28 cellular contexts compared by ENCODE assay signal in the genomic region with DNA sequence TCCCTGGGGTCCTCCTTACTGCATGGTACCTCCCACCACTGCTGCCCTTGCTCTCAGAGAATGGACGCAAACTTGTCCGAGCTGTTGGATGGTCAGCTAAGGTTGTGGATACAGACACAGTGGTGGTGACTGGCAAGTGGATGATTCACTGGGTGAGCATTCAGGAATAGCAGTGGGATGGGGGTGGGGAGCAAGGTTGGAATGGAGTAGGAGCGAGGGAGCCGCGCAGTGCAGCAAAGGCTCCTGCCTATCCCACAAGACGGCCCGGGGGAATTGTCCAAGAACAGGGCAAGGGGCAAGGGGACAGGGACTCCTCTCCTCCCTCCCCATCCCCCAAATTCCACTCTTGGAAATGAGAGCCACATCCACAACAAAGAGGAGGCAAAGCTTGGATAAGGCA.
A peak's percentile ranks its signal among the peaks of the same experiment; 100 is the strongest.
DNase-seq lines count a peak whose midpoint lies in the region; ATAC-seq, FAIRE-seq and TF ChIP-seq lines count a peak whose summit lies in the region.
"Had no signal": no experiment of that assay in that cellular context is flagged by ENCODE, and none has a peak within 500 bp of the region (broad histone marks: within the 10 kb centered on the region; RNA-seq: fewer than 3 reads in every experiment).

No MANE protein-coding gene starts in this region.

- H3K27me3 ChIP-seq in brain microvascular endothelial cell (replicated peaks) (no peaks in the 10 kb centered on the region), esophagus squamous epithelium (no peaks in the 10 kb centered on the region)
- H3K27me3 ChIP-seq: BE2C, colonic mucosa, uterus had no signal

- H3K27me3 Mint-ChIP-seq in effector memory CD8-positive, alpha-beta T cell: peaks cover 3 to 4% of the 10 kb centered on the region in 2 donors
- H3K27me3 Mint-ChIP-seq: CD8-positive, alpha-beta memory T cell had no signal

- H3K4me1 ChIP-seq in A549 (0 out of 3 replicates have a peak, but pooled peaks cover 14% of the 10 kb centered on the region), mesodermal cell (ENCODE audit: control insufficient read depth, insufficient read depth, low read length, poor library complexity, severe bottlenecking) (peaks cover 14% of the 10 kb centered on the region), esophagus squamous epithelium (no peaks in the 10 kb centered on the region)
- H3K4me1 ChIP-seq: BE2C, colonic mucosa, heart right ventricle, uterus had no signal

- peak overlapping the region; percentile 23; the same call in 2 of the 3 replicates for H3K4me2 ChIP-seq in A549
- H3K4me2 ChIP-seq: KMS-11 had no signal

- peaks cover 0 to 2% of the 10 kb centered on the region in 2 donors for H3K9me3 Mint-ChIP-seq in effector memory CD8-positive, alpha-beta T cell
- H3K9me3 Mint-ChIP-seq: activated naive CD4-positive, alpha-beta T cell treated with anti-CD3 and anti-CD28 coated beads for 36 hours; activated T-helper 1 cell treated with anti-CD3 and anti-CD28 coated beads, Interleukin-12 subunit alpha, Interleukin-12 subunit beta, Interleukin-2, Interleukin-4 antibody, amounts not matched to agents 30 ng/mL and 10 ng/mL and 1 ng/mL, durations not matched to agents 14 hours and 24 hours and 36 hours; H9 had no signal

- CTCF ChIA-PET in A549 (lab: Yijun Ruan, JAX): no interaction called here

- DNase-seq in A549 (ENCODE audit: low read depth in 1 of 2, low spot score in 1 of 2) (no peak), HT1080 (ENCODE audit: low read depth) (peak; percentile 55), brain microvascular endothelial cell (peak; percentile 82), NCI-H2171 (lab: John Stamatoyannopoulos, UW) (no peak), esophagus squamous epithelium (lab: John Stamatoyannopoulos, UW) (no peak)
- no peak for DNase-seq in effector memory CD8-positive, alpha-beta T cell
- DNase-seq: activated CD4-positive, alpha-beta T cell treated with anti-CD3 and anti-CD28 coated beads, Interleukin-2, amount 50 U/mL, for 1 hour; activated naive CD4-positive, alpha-beta T cell treated with anti-CD3 and anti-CD28 coated beads for 36 hours; amniotic stem cell; BE2C; CD8-positive, alpha-beta memory T cell; colonic mucosa; effector CD8-positive, alpha-beta T cell; GDM1; H9; heart right ventricle; left cardiac atrium; NCI-H1436 treated with DMSO at 0.1 percent for 48 hours; SHP77 treated with DMSO at 0.1 percent for 48 hours; stimulated activated CD4-positive, alpha-beta T cell treated with anti-CD3 and anti-CD28 coated beads, Interleukin-4, amount 100 ng/mL, for 4 hours; stimulated activated naive CD4-positive, alpha-beta T cell treated with Interleukin-2 at 50 U/mL for 16 hours; uterus had no signal

- 50% methylated on average over 7 of the region's 7 CpGs for WGBS in A549 (ENCODE audit: missing lambda C conversion rate)
- WGBS in mesodermal cell (ENCODE audit: insufficient coverage in 2 of 2), 2 experiments: 79% methylated on average over 2 of the region's 7 CpGs; no CpG with 5 or more reads in 1 of the 2 experiments
- WGBS in esophagus squamous epithelium, 2 donors: 79 to 80% methylated on average over 2 to 5 of the region's 7 CpGs

- no peak overlapping the region for H3K27ac Mint-ChIP-seq in effector memory CD8-positive, alpha-beta T cell
- H3K27ac Mint-ChIP-seq: activated naive CD4-positive, alpha-beta T cell treated with anti-CD3 and anti-CD28 coated beads for 36 hours; activated T-helper 1 cell treated with anti-CD3 and anti-CD28 coated beads, Interleukin-12 subunit alpha, Interleukin-12 subunit beta, Interleukin-2, Interleukin-4 antibody, amounts not matched to agents 30 ng/mL and 10 ng/mL and 1 ng/mL, durations not matched to agents 14 hours and 24 hours and 36 hours; CD8-positive, alpha-beta memory T cell had no signal

- ATAC-seq in A549 (peak in 1 of 2 experiments; percentile 54; a peak in 1 of 6 replicates), HG02852 (IDR thresholded peaks at IDR 0.05; ENCODE audit: unreplicated experiment) (no peak)
- no peak for ATAC-seq in effector memory CD8-positive, alpha-beta T cell (replicated peaks)
- ATAC-seq: sciatic nerve had no signal

- POLR2A ChIA-PET in A549 (lab: Yijun Ruan, JAX): no interaction called here

- no peaks in the 10 kb centered on the region for H3K4me1 Mint-ChIP-seq in effector memory CD8-positive, alpha-beta T cell (ENCODE audit: low read depth in 2 of 2)
- H3K4me1 Mint-ChIP-seq: CD8-positive, alpha-beta memory T cell had no signal

- TF ChIP-seq EP300 in A549 (IDR thresholded peaks at IDR 0.05): no peak

- in situ Hi-C loops in brain microvascular endothelial cell (cut with HindIII; ENCODE audit: low pct_ligation_motif_present, low sequenced_read_pairs): no loop called here

- H3K36me3 ChIP-seq in brain microvascular endothelial cell (replicated peaks) (no peaks in the 10 kb centered on the region), mesodermal cell (ENCODE audit: control insufficient read depth, insufficient read depth, low read length) (no peaks in the 10 kb centered on the region), esophagus squamous epithelium (no peaks in the 10 kb centered on the region)
- H3K36me3 ChIP-seq: BE2C, colonic mucosa, heart right ventricle, uterus had no signal

- no peak overlapping the region for H3K4me3 Mint-ChIP-seq in effector memory CD8-positive, alpha-beta T cell
- H3K4me3 Mint-ChIP-seq: activated naive CD4-positive, alpha-beta T cell treated with anti-CD3 and anti-CD28 coated beads for 36 hours; activated T-helper 1 cell treated with anti-CD3 and anti-CD28 coated beads, Interleukin-12 subunit alpha, Interleukin-12 subunit beta, Interleukin-2, Interleukin-4 antibody, amounts not matched to agents 30 ng/mL and 10 ng/mL and 1 ng/mL, durations not matched to agents 14 hours and 24 hours and 36 hours; CD8-positive, alpha-beta memory T cell; H9; neural crest cell had no signal

- no peaks in the 10 kb centered on the region for H3K36me3 Mint-ChIP-seq in effector memory CD8-positive, alpha-beta T cell (ENCODE audit: insufficient read depth)
- H3K36me3 Mint-ChIP-seq: CD8-positive, alpha-beta memory T cell had no signal

- no peak for TF ChIP-seq POLR2A in A549 (IDR thresholded peaks at IDR 0.05; ENCODE audit: low read length)
- TF ChIP-seq POLR2A in esophagus squamous epithelium (IDR thresholded peaks at IDR 0.05): no peak

- intact Hi-C loops in esophagus squamous epithelium (cut with DNase I): no loop called here

- TF ChIP-seq CTCF in A549 (IDR thresholded peaks at IDR 0.05) (no peak), brain microvascular endothelial cell (IDR thresholded peaks at IDR 0.05; ENCODE audit: low read depth, low read length, missing control alignments) (no peak), esophagus squamous epithelium (IDR thresholded peaks at IDR 0.05) (no peak)

- no peak for TF ChIP-seq RAD21 in A549 (conservative IDR thresholded peaks at IDR 0.05 in 1 of 2, IDR thresholded peaks at IDR 0.05 in 1 of 2)

- peak overlapping the region in 1 of 2 experiments; percentile 52; a peak in 1 of 6 replicates for H3K27ac ChIP-seq in A549
- peak overlapping the region; percentile 28 for H3K27ac ChIP-seq in brain microvascular endothelial cell
- H3K27ac ChIP-seq in mesodermal cell (ENCODE audit: low read depth, low read length, severe bottlenecking): peak overlapping the region; percentile 33
- H3K27ac ChIP-seq in esophagus squamous epithelium: no peak overlapping the region
- H3K27ac ChIP-seq: colonic mucosa, heart right ventricle, KMS-11, uterus had no signal

- H3K4me3 ChIP-seq in A549: no peak overlapping the region
- H3K4me3 ChIP-seq in brain microvascular endothelial cell (ENCODE audit: low read depth, low read length): no peak overlapping the region
- no peak overlapping the region for H3K4me3 ChIP-seq in mesodermal cell (ENCODE audit: extremely low read depth, insufficient read depth, low read length, poor library complexity, severe bottlenecking)
- no peak overlapping the region for H3K4me3 ChIP-seq in esophagus squamous epithelium
- H3K4me3 ChIP-seq: colonic mucosa, heart right ventricle, uterus had no signal

- no peak for FAIRE-seq in A549 (lab: Jason Lieb, UNC)

- H3K9me3 ChIP-seq in A549: no peaks in the 10 kb centered on the region
- H3K9me3 ChIP-seq in mesodermal cell (ENCODE audit: control insufficient read depth, low read length): no peaks in the 10 kb centered on the region
- H3K9me3 ChIP-seq in esophagus squamous epithelium: no peaks in the 10 kb centered on the region
- H3K9me3 ChIP-seq: BE2C, colonic mucosa, uterus had no signal

TF ChIP-seq in A549, 52 proteins besides CTCF, POLR2A, EP300 and RAD21:
- TF ChIP-seq, protein P1, sequence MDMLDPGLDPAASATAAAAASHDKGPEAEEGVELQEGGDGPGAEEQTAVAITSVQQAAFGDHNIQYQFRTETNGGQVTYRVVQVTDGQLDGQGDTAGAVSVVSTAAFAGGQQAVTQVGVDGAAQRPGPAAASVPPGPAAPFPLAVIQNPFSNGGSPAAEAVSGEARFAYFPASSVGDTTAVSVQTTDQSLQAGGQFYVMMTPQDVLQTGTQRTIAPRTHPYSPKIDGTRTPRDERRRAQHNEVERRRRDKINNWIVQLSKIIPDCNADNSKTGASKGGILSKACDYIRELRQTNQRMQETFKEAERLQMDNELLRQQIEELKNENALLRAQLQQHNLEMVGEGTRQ (IDR thresholded peaks at IDR 0.05): no peak
- TF ChIP-seq NFE2L2 (conservative IDR thresholded peaks at IDR 0.05; ENCODE audit: low read length) (no peak), NPAS2 (CRISPR knock-in tag; IDR thresholded peaks at IDR 0.05; ENCODE audit: borderline replicate concordance) (no peak), SMC3 (IDR thresholded peaks at IDR 0.05) (no peak), CBX8 (IDR thresholded peaks at IDR 0.05) (no peak), HEYL (CRISPR knock-in tag; IDR thresholded peaks at IDR 0.05) (no peak), RCOR1 (IDR thresholded peaks at IDR 0.05; ENCODE audit: low read depth, low read length) (no peak), TFCP2L1 (CRISPR knock-in tag; IDR thresholded peaks at IDR 0.05) (no peak), CHD4 (IDR thresholded peaks at IDR 0.05; ENCODE audit: borderline replicate concordance) (no peak)
- TF ChIP-seq, protein P2, sequence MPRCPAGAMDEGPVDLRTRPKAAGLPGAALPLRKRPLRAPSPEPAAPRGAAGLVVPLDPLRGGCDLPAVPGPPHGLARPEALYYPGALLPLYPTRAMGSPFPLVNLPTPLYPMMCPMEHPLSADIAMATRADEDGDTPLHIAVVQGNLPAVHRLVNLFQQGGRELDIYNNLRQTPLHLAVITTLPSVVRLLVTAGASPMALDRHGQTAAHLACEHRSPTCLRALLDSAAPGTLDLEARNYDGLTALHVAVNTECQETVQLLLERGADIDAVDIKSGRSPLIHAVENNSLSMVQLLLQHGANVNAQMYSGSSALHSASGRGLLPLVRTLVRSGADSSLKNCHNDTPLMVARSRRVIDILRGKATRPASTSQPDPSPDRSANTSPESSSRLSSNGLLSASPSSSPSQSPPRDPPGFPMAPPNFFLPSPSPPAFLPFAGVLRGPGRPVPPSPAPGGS (IDR thresholded peaks at IDR 0.05): no peak

Comparison
In these comparisons a context has a peak if more than half of its experiments do, and no peak if none do; other contexts are left out.
1. DNase-seq: peak in HT1080 (single experiment) and brain microvascular endothelial cell (single experiment); none in A549 (0 of 2), NCI-H2171 (single experiment), esophagus squamous epithelium (single experiment) and effector memory CD8-positive, alpha-beta T cell (0 of 3).
2. H3K27ac ChIP-seq: peak in brain microvascular endothelial cell (single experiment) and mesodermal cell (single experiment); none in esophagus squamous epithelium (0 of 4).